ENCODE assay signal across 1 cellular context in the genomic region with DNA sequence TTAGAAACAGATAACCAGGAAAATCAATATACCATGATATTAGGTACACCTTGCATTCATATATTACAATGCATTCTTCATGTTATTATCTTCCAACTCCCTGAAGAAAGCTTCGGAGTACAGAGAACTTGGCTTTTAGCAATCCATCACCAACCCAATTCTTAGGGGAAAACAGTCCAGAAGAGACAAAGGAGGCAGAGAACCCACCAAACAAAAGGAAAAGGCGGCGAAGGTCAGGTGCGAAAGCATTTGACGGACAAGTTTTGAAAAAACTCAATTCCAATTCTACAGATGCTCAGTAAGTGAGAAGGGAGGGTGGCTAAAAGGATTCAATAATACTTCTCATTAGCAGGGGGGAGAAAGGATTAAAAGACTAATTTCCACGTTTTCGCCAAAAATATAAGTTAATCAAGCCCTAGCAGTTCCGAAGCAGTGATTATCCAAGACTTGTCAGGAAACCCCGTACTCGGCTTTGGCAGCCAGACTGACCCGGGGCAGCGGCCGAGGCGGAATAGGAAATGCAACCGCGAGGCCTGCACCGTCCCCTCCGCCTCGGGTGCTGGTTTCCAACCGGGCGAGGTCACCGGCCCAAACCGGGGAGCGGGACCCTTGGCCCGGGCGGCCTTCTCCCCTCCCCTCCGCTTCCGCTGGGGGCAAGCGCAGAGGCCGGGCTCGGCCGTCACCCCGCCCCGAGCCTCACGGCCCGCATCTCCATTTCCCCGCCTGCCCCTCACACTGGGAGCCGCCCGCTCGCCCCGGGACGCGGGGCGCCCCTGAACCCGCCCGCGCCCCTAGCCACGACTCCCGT.
TF ChIP-seq lines count a peak whose summit lies in the region.

No MANE protein-coding gene starts in this region.

TF ChIP-seq in K562, 482 proteins besides CTCF, POLR2A, EP300 and RAD21 (continued from another document):
- TF ChIP-seq, protein P1, sequence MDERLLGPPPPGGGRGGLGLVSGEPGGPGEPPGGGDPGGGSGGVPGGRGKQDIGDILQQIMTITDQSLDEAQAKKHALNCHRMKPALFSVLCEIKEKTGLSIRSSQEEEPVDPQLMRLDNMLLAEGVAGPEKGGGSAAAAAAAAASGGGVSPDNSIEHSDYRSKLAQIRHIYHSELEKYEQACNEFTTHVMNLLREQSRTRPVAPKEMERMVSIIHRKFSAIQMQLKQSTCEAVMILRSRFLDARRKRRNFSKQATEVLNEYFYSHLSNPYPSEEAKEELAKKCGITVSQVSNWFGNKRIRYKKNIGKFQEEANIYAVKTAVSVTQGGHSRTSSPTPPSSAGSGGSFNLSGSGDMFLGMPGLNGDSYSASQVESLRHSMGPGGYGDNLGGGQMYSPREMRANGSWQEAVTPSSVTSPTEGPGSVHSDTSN (CRISPR knock-in tag; IDR thresholded peaks at IDR 0.05; ENCODE audit: low read depth) = 0 out of 2 replicates have a peak, but pooled peaks have one; percentile 12
- TF ChIP-seq, protein P1 (tag; conservative IDR thresholded peaks at IDR 0.05; ENCODE audit: low read depth) = no peak
- TF ChIP-seq, protein P2, sequence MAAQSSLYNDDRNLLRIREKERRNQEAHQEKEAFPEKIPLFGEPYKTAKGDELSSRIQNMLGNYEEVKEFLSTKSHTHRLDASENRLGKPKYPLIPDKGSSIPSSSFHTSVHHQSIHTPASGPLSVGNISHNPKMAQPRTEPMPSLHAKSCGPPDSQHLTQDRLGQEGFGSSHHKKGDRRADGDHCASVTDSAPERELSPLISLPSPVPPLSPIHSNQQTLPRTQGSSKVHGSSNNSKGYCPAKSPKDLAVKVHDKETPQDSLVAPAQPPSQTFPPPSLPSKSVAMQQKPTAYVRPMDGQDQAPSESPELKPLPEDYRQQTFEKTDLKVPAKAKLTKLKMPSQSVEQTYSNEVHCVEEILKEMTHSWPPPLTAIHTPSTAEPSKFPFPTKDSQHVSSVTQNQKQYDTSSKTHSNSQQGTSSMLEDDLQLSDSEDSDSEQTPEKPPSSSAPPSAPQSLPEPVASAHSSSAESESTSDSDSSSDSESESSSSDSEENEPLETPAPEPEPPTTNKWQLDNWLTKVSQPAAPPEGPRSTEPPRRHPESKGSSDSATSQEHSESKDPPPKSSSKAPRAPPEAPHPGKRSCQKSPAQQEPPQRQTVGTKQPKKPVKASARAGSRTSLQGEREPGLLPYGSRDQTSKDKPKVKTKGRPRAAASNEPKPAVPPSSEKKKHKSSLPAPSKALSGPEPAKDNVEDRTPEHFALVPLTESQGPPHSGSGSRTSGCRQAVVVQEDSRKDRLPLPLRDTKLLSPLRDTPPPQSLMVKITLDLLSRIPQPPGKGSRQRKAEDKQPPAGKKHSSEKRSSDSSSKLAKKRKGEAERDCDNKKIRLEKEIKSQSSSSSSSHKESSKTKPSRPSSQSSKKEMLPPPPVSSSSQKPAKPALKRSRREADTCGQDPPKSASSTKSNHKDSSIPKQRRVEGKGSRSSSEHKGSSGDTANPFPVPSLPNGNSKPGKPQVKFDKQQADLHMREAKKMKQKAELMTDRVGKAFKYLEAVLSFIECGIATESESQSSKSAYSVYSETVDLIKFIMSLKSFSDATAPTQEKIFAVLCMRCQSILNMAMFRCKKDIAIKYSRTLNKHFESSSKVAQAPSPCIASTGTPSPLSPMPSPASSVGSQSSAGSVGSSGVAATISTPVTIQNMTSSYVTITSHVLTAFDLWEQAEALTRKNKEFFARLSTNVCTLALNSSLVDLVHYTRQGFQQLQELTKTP (IDR thresholded peaks at IDR 0.05; ENCODE audit: low read depth in 1 of 2, partially characterized antibody in 2 of 2) = no peak
- TF ChIP-seq CBX1 (IDR thresholded peaks at IDR 0.05; ENCODE audit: low read depth) (0 out of 2 replicates have a peak, but pooled peaks have one; percentile 9), MYNN (IDR thresholded peaks at IDR 0.05) (no peak), MYNN (CRISPR knock-in tag; IDR thresholded peaks at IDR 0.05) (no peak), CHD1 (IDR thresholded peaks at IDR 0.05; ENCODE audit: low read length) (peak; percentile 96), FOXM1 (IDR thresholded peaks at IDR 0.05; ENCODE audit: low read depth) (no peak), FOXM1 (CRISPR knock-in tag; IDR thresholded peaks at IDR 0.05; ENCODE audit: low read depth) (no peak), SMARCA4 (IDR thresholded peaks at IDR 0.05) (peak; percentile 13; the same call in 1 of the 2 replicates), ASH1L (IDR thresholded peaks at IDR 0.05; ENCODE audit: borderline replicate concordance, low read depth, partially characterized antibody) (no peak), SMAD4 (CRISPR knock-in tag; conservative IDR thresholded peaks at IDR 0.05) (0 out of 2 replicates have a peak, but pooled peaks have one; percentile 24), SRSF7 (optimal IDR thresholded peaks at IDR 0.05; ENCODE audit: low read depth, low read length) (peak; percentile 61), NCOA2 (IDR thresholded peaks at IDR 0.05; ENCODE audit: partially characterized antibody in 2 of 2) (no peak), ZNF561 (CRISPR knock-in tag; conservative IDR thresholded peaks at IDR 0.05) (0 out of 2 replicates have a peak, but pooled peaks have one; percentile 23), RFX1 (IDR thresholded peaks at IDR 0.05) (no peak), ETV1 (tag; conservative IDR thresholded peaks at IDR 0.05; ENCODE audit: low read depth) (peak; percentile 50; the same call in 1 of the 2 replicates), TAF1 (IDR thresholded peaks at IDR 0.05; ENCODE audit: control insufficient read depth, extremely low read depth, insufficient read depth, low read length, severe bottlenecking) (peak; percentile 28), RBM22 (IDR thresholded peaks at IDR 0.05; ENCODE audit: low read depth, low read length, poor library complexity, severe bottlenecking) (peak; percentile 42)
- TF ChIP-seq, protein P3, sequence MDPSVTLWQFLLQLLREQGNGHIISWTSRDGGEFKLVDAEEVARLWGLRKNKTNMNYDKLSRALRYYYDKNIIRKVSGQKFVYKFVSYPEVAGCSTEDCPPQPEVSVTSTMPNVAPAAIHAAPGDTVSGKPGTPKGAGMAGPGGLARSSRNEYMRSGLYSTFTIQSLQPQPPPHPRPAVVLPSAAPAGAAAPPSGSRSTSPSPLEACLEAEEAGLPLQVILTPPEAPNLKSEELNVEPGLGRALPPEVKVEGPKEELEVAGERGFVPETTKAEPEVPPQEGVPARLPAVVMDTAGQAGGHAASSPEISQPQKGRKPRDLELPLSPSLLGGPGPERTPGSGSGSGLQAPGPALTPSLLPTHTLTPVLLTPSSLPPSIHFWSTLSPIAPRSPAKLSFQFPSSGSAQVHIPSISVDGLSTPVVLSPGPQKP (CRISPR knock-in tag; IDR thresholded peaks at IDR 0.05) = no peak
- TF ChIP-seq, protein P4, sequence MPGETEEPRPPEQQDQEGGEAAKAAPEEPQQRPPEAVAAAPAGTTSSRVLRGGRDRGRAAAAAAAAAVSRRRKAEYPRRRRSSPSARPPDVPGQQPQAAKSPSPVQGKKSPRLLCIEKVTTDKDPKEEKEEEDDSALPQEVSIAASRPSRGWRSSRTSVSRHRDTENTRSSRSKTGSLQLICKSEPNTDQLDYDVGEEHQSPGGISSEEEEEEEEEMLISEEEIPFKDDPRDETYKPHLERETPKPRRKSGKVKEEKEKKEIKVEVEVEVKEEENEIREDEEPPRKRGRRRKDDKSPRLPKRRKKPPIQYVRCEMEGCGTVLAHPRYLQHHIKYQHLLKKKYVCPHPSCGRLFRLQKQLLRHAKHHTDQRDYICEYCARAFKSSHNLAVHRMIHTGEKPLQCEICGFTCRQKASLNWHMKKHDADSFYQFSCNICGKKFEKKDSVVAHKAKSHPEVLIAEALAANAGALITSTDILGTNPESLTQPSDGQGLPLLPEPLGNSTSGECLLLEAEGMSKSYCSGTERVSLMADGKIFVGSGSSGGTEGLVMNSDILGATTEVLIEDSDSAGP (CRISPR knock-in tag; IDR thresholded peaks at IDR 0.05) = no peak
- TF ChIP-seq, protein P5, sequence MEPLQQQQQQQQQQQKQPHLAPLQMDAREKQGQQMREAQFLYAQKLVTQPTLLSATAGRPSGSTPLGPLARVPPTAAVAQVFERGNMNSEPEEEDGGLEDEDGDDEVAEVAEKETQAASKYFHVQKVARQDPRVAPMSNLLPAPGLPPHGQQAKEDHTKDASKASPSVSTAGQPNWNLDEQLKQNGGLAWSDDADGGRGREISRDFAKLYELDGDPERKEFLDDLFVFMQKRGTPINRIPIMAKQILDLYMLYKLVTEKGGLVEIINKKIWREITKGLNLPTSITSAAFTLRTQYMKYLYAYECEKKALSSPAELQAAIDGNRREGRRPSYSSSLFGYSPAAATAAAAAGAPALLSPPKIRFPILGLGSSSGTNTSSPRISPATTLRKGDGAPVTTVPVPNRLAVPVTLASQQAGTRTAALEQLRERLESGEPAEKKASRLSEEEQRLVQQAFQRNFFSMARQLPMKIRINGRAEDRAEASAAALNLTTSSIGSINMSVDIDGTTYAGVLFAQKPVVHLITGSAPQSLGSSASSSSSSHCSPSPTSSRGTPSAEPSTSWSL (CRISPR knock-in tag; IDR thresholded peaks at IDR 0.05; ENCODE audit: borderline replicate concordance) = 0 out of 2 replicates have a peak, but pooled peaks have one; percentile 10
- TF ChIP-seq, protein P6, sequence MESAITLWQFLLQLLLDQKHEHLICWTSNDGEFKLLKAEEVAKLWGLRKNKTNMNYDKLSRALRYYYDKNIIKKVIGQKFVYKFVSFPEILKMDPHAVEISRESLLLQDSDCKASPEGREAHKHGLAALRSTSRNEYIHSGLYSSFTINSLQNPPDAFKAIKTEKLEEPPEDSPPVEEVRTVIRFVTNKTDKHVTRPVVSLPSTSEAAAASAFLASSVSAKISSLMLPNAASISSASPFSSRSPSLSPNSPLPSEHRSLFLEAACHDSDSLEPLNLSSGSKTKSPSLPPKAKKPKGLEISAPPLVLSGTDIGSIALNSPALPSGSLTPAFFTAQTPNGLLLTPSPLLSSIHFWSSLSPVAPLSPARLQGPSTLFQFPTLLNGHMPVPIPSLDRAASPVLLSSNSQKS (CRISPR knock-in tag; IDR thresholded peaks at IDR 0.05) = no peak
- TF ChIP-seq, protein P7, sequence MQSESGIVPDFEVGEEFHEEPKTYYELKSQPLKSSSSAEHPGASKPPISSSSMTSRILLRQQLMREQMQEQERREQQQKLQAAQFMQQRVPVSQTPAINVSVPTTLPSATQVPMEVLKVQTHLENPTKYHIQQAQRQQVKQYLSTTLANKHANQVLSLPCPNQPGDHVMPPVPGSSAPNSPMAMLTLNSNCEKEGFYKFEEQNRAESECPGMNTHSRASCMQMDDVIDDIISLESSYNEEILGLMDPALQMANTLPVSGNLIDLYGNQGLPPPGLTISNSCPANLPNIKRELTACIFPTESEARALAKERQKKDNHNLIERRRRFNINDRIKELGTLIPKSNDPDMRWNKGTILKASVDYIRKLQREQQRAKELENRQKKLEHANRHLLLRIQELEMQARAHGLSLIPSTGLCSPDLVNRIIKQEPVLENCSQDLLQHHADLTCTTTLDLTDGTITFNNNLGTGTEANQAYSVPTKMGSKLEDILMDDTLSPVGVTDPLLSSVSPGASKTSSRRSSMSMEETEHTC (IDR thresholded peaks at IDR 0.05) = no peak
- TF ChIP-seq, protein P8, sequence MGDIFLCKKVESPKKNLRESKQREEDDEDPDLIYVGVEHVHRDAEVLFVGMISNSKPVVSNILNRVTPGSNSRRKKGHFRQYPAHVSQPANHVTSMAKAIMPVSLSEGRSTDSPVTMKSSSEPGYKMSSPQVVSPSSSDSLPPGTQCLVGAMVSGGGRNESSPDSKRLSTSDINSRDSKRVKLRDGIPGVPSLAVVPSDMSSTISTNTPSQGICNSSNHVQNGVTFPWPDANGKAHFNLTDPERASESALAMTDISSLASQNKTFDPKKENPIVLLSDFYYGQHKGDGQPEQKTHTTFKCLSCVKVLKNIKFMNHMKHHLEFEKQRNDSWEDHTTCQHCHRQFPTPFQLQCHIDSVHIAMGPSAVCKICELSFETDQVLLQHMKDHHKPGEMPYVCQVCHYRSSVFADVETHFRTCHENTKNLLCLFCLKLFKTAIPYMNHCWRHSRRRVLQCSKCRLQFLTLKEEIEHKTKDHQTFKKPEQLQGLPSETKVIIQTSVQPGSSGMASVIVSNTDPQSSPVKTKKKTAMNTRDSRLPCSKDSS (IDR thresholded peaks at IDR 0.05; ENCODE audit: low read depth, partially characterized antibody) = no peak
